Comparison of ENCODE assay signal across 27 cellular contexts in genomic region chr1:11617741-11618140, GRCh38. TPM values are rescaled to one million over a fixed set of nuclear protein-coding genes. Genes with fewer than 3 reads are reported as not detected.
"Had no signal": no experiment of that assay in that cellular context is flagged by ENCODE, and none has a peak within 500 bp of the region (broad histone marks: within the 10 kb centered on the region; RNA-seq: fewer than 3 reads in every experiment).

No MANE protein-coding gene starts in this region.

- H3K4me3 Mint-ChIP-seq: dendritic cell treated with granulocyte-macrophage colony-stimulating factor and Interleukin-4, amounts not matched to agents 40 ng/mL and 50 ng/mL, for 4 days; effector memory CD8-positive, alpha-beta T cell; endodermal cell; mesothelial cell of epicardium had no signal

- H3K36me3 ChIP-seq: colonic mucosa, esophagus squamous epithelium, gastrocnemius medialis, heart right ventricle, left lung, lower lobe of right lung had no signal

- H3K4me1 ChIP-seq: colonic mucosa, esophagus squamous epithelium, gastrocnemius medialis, left lung, lower lobe of right lung had no signal

- H3K4me3 ChIP-seq: colonic mucosa, esophagus squamous epithelium, gastrocnemius medialis, heart right ventricle, left lung, lower lobe of right lung, mucosa of descending colon had no signal

- H3K36me3 Mint-ChIP-seq: mesothelial cell of epicardium had no signal

- H3K4me1 Mint-ChIP-seq: endodermal cell, mesothelial cell of epicardium had no signal

- H3K27ac Mint-ChIP-seq: dendritic cell treated with granulocyte-macrophage colony-stimulating factor and Interleukin-4, amounts not matched to agents 40 ng/mL and 50 ng/mL, for 4 days; effector memory CD8-positive, alpha-beta T cell; endodermal cell; mesothelial cell of epicardium had no signal

- ATAC-seq: effector memory CD8-positive, alpha-beta T cell; heart right ventricle; left cardiac atrium; left lung; left ventricle myocardium superior; lower lobe of right lung had no signal

- H3K9me3 ChIP-seq: colonic mucosa, esophagus squamous epithelium, gastrocnemius medialis, heart right ventricle, left lung, lower lobe of right lung, mucosa of descending colon had no signal

- DNase-seq: colonic mucosa; cortex of kidney; effector CD8-positive, alpha-beta T cell; effector memory CD8-positive, alpha-beta T cell; endodermal cell; erythroblast; esophagus squamous epithelium; foreskin fibroblast; foreskin melanocyte; glutamatergic neuron; head of caudate nucleus; heart right ventricle; hippocampal formation; left cardiac atrium; left lung; left ventricle myocardium superior; lower lobe of right lung; mesenchymal stem cell had no signal

- H3K27me3 ChIP-seq: colonic mucosa had no signal

- H3K27ac ChIP-seq: colonic mucosa, epithelial cell of prostate, esophagus squamous epithelium, gastrocnemius medialis, heart right ventricle, left lung, lower lobe of right lung had no signal

- FAIRE-seq: endometrium, islet of Langerhans, keratinocyte had no signal

- H3K9me3 Mint-ChIP-seq: dendritic cell treated with granulocyte-macrophage colony-stimulating factor and Interleukin-4, amounts not matched to agents 40 ng/mL and 50 ng/mL, for 4 days; endodermal cell; mesothelial cell of epicardium had no signal

RNA-seq across cellular contexts. Expression of gene FBXO2, which starts 36.5 kb away (rescaled TPM):
- total RNA-seq: myocyte had no signal
